1 cellular context compared by ENCODE assay signal in the genomic region with DNA sequence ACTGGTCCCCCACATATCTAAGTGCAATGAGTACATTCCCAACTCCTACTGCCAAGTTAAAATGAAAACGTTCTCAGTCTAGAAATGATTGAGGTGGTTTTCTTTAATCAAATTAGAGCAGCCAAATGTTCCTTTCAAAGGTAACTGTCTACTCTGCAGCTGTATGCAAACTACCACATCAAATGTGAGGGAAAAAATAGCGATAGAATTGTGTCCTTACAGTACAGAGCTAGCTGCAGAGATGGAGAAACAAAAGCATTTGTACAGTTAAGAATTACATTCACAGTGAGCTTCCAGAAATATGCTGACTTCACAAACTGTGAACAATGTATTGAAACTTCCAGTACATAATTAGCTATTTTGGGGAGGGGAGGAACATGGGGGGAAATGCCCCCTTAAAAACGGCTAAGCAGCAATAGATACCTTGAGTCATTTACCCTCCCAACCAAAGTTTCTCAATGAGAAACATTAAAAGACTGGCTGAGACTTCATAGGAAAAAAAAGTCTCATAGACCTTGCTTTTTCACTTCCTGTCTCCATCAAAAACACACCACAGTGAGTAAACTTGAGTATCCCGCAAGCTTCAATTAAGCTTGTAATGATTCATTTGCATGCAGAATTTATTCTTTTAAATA.
TF ChIP-seq lines count a peak whose summit lies in the region.

No MANE protein-coding gene starts in this region.

TF ChIP-seq in K562, 482 proteins besides CTCF, POLR2A, EP300 and RAD21 (continued from another document):
- TF ChIP-seq MAFK (IDR thresholded peaks at IDR 0.05; ENCODE audit: low read length) (peak; percentile 55; the same call in 1 of the 2 replicates), XRCC3 (IDR thresholded peaks at IDR 0.05) (no peak), ZNF316 (IDR thresholded peaks at IDR 0.05) (peak; percentile 95)
